In the genomic region with DNA sequence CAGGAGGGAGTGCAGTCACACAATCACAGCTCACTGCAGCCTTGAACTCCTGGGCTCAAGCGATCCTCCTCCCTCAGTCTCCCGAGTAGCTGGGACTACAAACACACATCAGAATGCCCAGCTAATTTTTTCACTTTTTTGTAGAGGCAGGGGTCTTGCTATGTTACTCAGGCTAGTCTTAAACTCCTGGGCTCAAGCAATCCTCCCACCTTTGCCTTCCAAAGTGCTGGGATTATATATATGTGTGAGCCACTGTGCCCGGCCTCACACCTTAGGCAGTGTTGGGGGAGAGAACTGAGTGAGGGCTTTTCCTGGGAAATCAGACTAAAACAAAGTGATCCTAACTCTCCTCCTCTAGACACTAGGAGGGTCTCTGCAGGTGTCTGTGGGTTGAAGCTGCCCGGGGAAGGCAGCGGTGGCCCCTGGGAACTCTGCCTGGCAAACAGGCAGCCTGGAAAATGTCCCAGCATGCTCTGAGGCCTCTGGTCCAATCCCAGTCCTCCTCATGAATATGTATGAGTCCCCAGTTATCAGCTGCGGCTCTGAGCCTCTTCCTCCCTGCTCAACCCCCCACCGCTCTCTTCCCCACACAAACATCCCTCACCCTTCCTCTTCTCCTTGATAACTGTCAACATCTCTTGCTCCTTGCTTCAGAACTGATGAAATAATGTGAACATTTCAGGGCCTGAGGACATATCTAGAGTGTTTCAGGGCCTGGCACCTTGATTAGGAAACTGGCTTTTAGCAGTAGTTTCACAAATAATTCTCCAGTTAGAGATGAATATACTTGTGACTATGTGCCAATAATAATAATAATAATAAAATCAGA, we compare ENCODE assay signal across 1 cellular context.
TF ChIP-seq lines count a peak whose summit lies in the region.

No MANE protein-coding gene starts in this region.

TF ChIP-seq in IMR-90, 13 proteins besides CTCF, POLR2A, EP300 and RAD21:
- TF ChIP-seq MAZ (IDR thresholded peaks at IDR 0.05; ENCODE audit: borderline replicate concordance, low read depth, low read length) (peak; percentile 21; the same call in 1 of the 2 replicates), RFX5 (IDR thresholded peaks at IDR 0.05; ENCODE audit: low read depth, low read length) (no peak)
- TF ChIP-seq, protein P1, sequence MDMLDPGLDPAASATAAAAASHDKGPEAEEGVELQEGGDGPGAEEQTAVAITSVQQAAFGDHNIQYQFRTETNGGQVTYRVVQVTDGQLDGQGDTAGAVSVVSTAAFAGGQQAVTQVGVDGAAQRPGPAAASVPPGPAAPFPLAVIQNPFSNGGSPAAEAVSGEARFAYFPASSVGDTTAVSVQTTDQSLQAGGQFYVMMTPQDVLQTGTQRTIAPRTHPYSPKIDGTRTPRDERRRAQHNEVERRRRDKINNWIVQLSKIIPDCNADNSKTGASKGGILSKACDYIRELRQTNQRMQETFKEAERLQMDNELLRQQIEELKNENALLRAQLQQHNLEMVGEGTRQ (IDR thresholded peaks at IDR 0.05; ENCODE audit: low read depth, low read length), result no peak
